In the genomic region with DNA sequence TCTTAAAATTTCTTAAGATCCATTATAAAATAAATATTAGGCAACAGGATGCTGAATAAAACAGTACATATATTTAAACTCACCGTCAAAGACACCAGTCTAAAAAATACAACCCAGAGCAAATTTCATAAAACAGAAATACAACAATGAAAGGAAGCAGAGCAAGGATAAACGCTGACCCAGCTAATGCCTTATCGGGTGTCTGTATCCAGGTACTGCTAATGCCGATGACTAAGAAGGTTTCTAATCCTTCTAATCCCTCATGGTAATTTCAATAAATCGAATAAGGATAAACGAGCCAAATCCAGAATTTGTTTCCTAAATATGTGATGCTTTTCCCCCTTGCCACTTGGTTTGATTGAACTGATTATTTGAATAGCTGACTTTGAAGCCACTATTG, we compare ENCODE assay signal across 10 cellular contexts. TPM values are rescaled to one million over a fixed set of nuclear protein-coding genes. Genes with fewer than 3 reads are reported as not detected.
DNase-seq lines count a peak whose midpoint lies in the region; ATAC-seq and TF ChIP-seq lines count a peak whose summit lies in the region.
"Had no signal": no experiment of that assay in that cellular context is flagged by ENCODE, and none has a peak within 500 bp of the region (broad histone marks: within the 10 kb centered on the region; RNA-seq: fewer than 3 reads in every experiment).

No MANE protein-coding gene starts in this region.

- H4K8ac ChIP-seq in neuronal stem cell (ENCODE audit: low read depth, low read length): no peak overlapping the region

- no peak overlapping the region for H2BK5ac ChIP-seq in neuronal stem cell (ENCODE audit: low read length)

- peak overlapping the region; percentile 86 for H3K4me3 ChIP-seq in AG10803 (ENCODE audit: low read length)
- H3K4me3 ChIP-seq in HUES6 (ENCODE audit: low read depth, low read length): peak overlapping the region; percentile 79
- peak overlapping the region; percentile 92 for H3K4me3 ChIP-seq in choroid plexus epithelial cell (ENCODE audit: low read depth, low read length)
- H3K4me3 ChIP-seq in mesodermal cell (ENCODE audit: extremely low read depth, insufficient read depth, low read length, poor library complexity, severe bottlenecking): peak overlapping the region; percentile 79
- H3K4me3 ChIP-seq in neuronal stem cell (ENCODE audit: low read length in 2 of 2): peak overlapping the region in 1 of 2 donors; percentile 96

- H3K9me3 Mint-ChIP-seq in natural killer cell: no peaks in the 10 kb centered on the region
- H3K9me3 Mint-ChIP-seq: naive thymus-derived CD8-positive, alpha-beta T cell had no signal

- H3K79me1 ChIP-seq in neuronal stem cell (ENCODE audit: low read depth, low read length): peaks cover 2% of the 10 kb centered on the region

- 51 to 52% methylated on average over 2 to 5 of the region's 6 CpGs for WGBS in mesodermal cell (ENCODE audit: insufficient coverage in 2 of 2), 2 experiments
- WGBS in neuronal stem cell (ENCODE audit: extremely low coverage in 2 of 2, insufficient read length in 2 of 2, insufficient replicate concordance in 1 of 2), 2 donors: no CpG with 5 or more reads among the region's 6 CpGs

- H4K91ac ChIP-seq in neuronal stem cell (ENCODE audit: low read depth, low read length, poor library complexity): no peak overlapping the region

- H3K36me3 ChIP-seq in HUES6 (ENCODE audit: control insufficient read depth, insufficient read depth, low read length): no peaks in the 10 kb centered on the region
- no peaks in the 10 kb centered on the region for H3K36me3 ChIP-seq in mesodermal cell (ENCODE audit: control insufficient read depth, insufficient read depth, low read length)
- no peaks in the 10 kb centered on the region for H3K36me3 ChIP-seq in neuronal stem cell (replicated peaks in 1 of 2; ENCODE audit: control insufficient read depth in 2 of 2, insufficient read depth in 2 of 2, low read length in 2 of 2)

- DNase-seq in AG10803 (ENCODE audit: low read depth): no peak
- DNase-seq in choroid plexus epithelial cell (ENCODE audit: low read depth): no peak
- DNase-seq in A172 (ENCODE audit: low spot score): no peak
- no peak for DNase-seq in neuronal stem cell (ENCODE audit: low spot score)
- DNase-seq in natural killer cell: no peak
- DNase-seq: amniotic stem cell had no signal

- no peak overlapping the region for H3K18ac ChIP-seq in neuronal stem cell (ENCODE audit: low read length)

- H2BK15ac ChIP-seq in neuronal stem cell (ENCODE audit: low read length): no peak overlapping the region

- peaks cover 37% of the 10 kb centered on the region for H3K4me1 ChIP-seq in HUES6 (ENCODE audit: control insufficient read depth, insufficient read depth, low read length)
- H3K4me1 ChIP-seq in mesodermal cell (ENCODE audit: control insufficient read depth, insufficient read depth, low read length, poor library complexity, severe bottlenecking): peaks cover 22% of the 10 kb centered on the region
- H3K4me1 ChIP-seq in neuronal stem cell (ENCODE audit: control insufficient read depth in 2 of 2, insufficient read depth in 1 of 2, low read depth in 1 of 2, low read length in 2 of 2): peaks cover 2 to 4% of the 10 kb centered on the region in 2 donors

- no peaks in the 10 kb centered on the region for H3K27me3 Mint-ChIP-seq in natural killer cell (ENCODE audit: low read depth in 2 of 2)
- H3K27me3 Mint-ChIP-seq: naive thymus-derived CD8-positive, alpha-beta T cell had no signal

- no peak overlapping the region for H2BK120ac ChIP-seq in neuronal stem cell (ENCODE audit: low read depth, low read length)

- no peak overlapping the region for H2AFZ ChIP-seq in neuronal stem cell (ENCODE audit: low read length)

- TF ChIP-seq CTCF in AG10803 (conservative IDR thresholded peaks at IDR 0.05; ENCODE audit: low read length): no peak
- no peak for TF ChIP-seq CTCF in choroid plexus epithelial cell (conservative IDR thresholded peaks at IDR 0.05; ENCODE audit: low read depth, low read length)
- no peak for TF ChIP-seq CTCF in natural killer cell (IDR thresholded peaks at IDR 0.05)

- H3K9ac ChIP-seq in HUES6 (ENCODE audit: low read length) (peak overlapping the region; percentile 86), neuronal stem cell (ENCODE audit: low read depth, low read length, poor library complexity) (no peak overlapping the region)

- ATAC-seq in natural killer cell (no peak), HG02981 (IDR thresholded peaks at IDR 0.05; ENCODE audit: unreplicated experiment) (no peak)
- ATAC-seq: naive thymus-derived CD8-positive, alpha-beta T cell had no signal

- H3K14ac ChIP-seq in neuronal stem cell (ENCODE audit: low read length): no peak overlapping the region

- H3K27me3 ChIP-seq in HUES6 (ENCODE audit: control insufficient read depth, insufficient read depth, low read length) (no peaks in the 10 kb centered on the region), neuronal stem cell (ENCODE audit: control insufficient read depth in 3 of 3, insufficient read depth in 3 of 3, low read depth in 1 of 3, low read length in 3 of 3) (no peaks in the 10 kb centered on the region)

- no peak overlapping the region for H2BK12ac ChIP-seq in neuronal stem cell (ENCODE audit: low read length)

- no peak overlapping the region for H3K4me2 ChIP-seq in neuronal stem cell (ENCODE audit: insufficient read depth, low read length, poor library complexity, severe bottlenecking)

- H3K36me3 Mint-ChIP-seq in natural killer cell: no peaks in the 10 kb centered on the region
- H3K36me3 Mint-ChIP-seq: naive thymus-derived CD8-positive, alpha-beta T cell had no signal

- intact Hi-C loops in natural killer cell (cut with micrococcal nuclease): loop anchor here (10.0 kb wide), 1 partner anchor 523 kb away; a partner anchor contains a TSS

- no peak overlapping the region for H2AK5ac ChIP-seq in neuronal stem cell (ENCODE audit: low read depth, low read length)

- no peak overlapping the region for H3K23ac ChIP-seq in neuronal stem cell (ENCODE audit: low read depth, low read length, poor library complexity)

- H3K9me3 ChIP-seq in HUES6 (ENCODE audit: control insufficient read depth, insufficient read depth, low read depth, low read length) (no peaks in the 10 kb centered on the region), mesodermal cell (ENCODE audit: control insufficient read depth, low read length) (no peaks in the 10 kb centered on the region), neuronal stem cell (replicated peaks in 1 of 2; ENCODE audit: control insufficient read depth in 2 of 2, insufficient read depth in 1 of 2, low read depth in 1 of 2, low read length in 2 of 2) (no peaks in the 10 kb centered on the region)

- no peak overlapping the region for H3K4ac ChIP-seq in neuronal stem cell (ENCODE audit: low read length)

- no peak overlapping the region for H3K27ac Mint-ChIP-seq in natural killer cell
- H3K27ac Mint-ChIP-seq: naive thymus-derived CD8-positive, alpha-beta T cell had no signal

- no peak overlapping the region for H3K27ac ChIP-seq in HUES6 (ENCODE audit: low read depth, low read length)
- no peak overlapping the region for H3K27ac ChIP-seq in mesodermal cell (ENCODE audit: low read depth, low read length, severe bottlenecking)
- no peak overlapping the region for H3K27ac ChIP-seq in neuronal stem cell (replicated peaks; ENCODE audit: low read length)

- H3K4me3 Mint-ChIP-seq in natural killer cell: no peak overlapping the region
- H3K4me3 Mint-ChIP-seq: naive thymus-derived CD8-positive, alpha-beta T cell had no signal

- H3K4me1 Mint-ChIP-seq in natural killer cell: peaks cover 11 to 17% of the 10 kb centered on the region in 2 donors

RNA-seq across cellular contexts. Expression of a gene that starts 1.7 kb away (rescaled TPM):
- 53.6 TPM for polyA plus RNA-seq in mesodermal cell (2013, experiment 1 of 2)
- polyA plus RNA-seq in mesodermal cell (2013, experiment 2 of 2): 58.1 TPM
- 70.2 and 75.6 TPM in 2 replicates for total RNA-seq in A172 (2014; rRNA removed; shearing (Covaris generic))
- polyA plus RNA-seq in neuronal stem cell (2013, experiment 1 of 2): 52.6 TPM
- 56.2 TPM for polyA plus RNA-seq in neuronal stem cell (2013, experiment 2 of 2)
- 10 to 100 TPM; 30.1 to 44.8 (median 34.1) TPM for total RNA-seq in natural killer cell
